Comparison of ENCODE assay signal across 26 cellular contexts in genomic region chr17:21815352-21816063, GRCh38.
"Had no signal": no experiment of that assay in that cellular context is flagged by ENCODE, and none has a peak within 500 bp of the region (broad histone marks: within the 10 kb centered on the region; RNA-seq: fewer than 3 reads in every experiment).

No MANE protein-coding gene starts in this region.

- ATAC-seq: activated CD4-positive, CD25-positive, alpha-beta regulatory T cell treated with anti-CD3 and anti-CD28 coated beads, Interleukin-2, amount 50 U/mL, for 24 hours; left colon; stimulated activated naive CD8-positive, alpha-beta T cell treated with anti-CD3 and anti-CD28 coated beads, Interleukin-15, Interleukin-2, amounts not matched to agents 100 U/mL and 50 U/mL, for 24 hours; T-helper 17 cell had no signal

- DNase-seq: activated CD4-positive, alpha-beta T cell treated with anti-CD3 and anti-CD28 coated beads for 48 hours; activated CD4-positive, alpha-beta T cell treated with anti-CD3 and anti-CD28 coated beads, Interleukin-2, amount 50 U/mL, for 48 hours; activated CD8-positive, alpha-beta memory T cell treated with anti-CD3 and anti-CD28 coated beads for 24 hours; activated effector memory CD4-positive, alpha-beta T cell treated with anti-CD3 and anti-CD28 coated beads, Interleukin-2, amount 50 U/mL, for 16 hours; activated naive CD4-positive, alpha-beta T cell treated with anti-CD3 and anti-CD28 coated beads for 36 hours; activated naive CD8-positive, alpha-beta T cell treated with anti-CD3 and anti-CD28 coated beads, Interleukin-2, amount 10 ng/mL, durations not matched to agents 7 days and 5 days; effector memory CD4-positive, alpha-beta T cell; left colon; naive B cell; stimulated activated CD4-positive, alpha-beta T cell treated with anti-CD3 and anti-CD28 coated beads, Interleukin-12 subunit alpha, Interleukin-12 subunit beta, amount 100 ng/mL, for 4 hours; stimulated activated CD4-positive, alpha-beta T cell treated with anti-CD3 and anti-CD28 coated beads, Interleukin-4, amount 100 ng/mL, for 1 hour; stimulated activated naive CD8-positive, alpha-beta T cell treated with anti-CD3 and anti-CD28 coated beads, Interleukin-15, Interleukin-2, amounts not matched to agents 100 U/mL and 50 U/mL, for 24 hours; T-helper 17 cell; T1000; testis; transverse colon; WERI-Rb-1 had no signal

- H3K79me2 ChIP-seq: parathyroid adenoma had no signal

- FAIRE-seq: frontal cortex, islet of Langerhans had no signal

- H3K36me3 ChIP-seq: ascending aorta, cardiac muscle cell, right atrium auricular region, transverse colon, WERI-Rb-1 had no signal

- H3K4me1 ChIP-seq: ascending aorta, parathyroid adenoma, right atrium auricular region, testis, transverse colon had no signal

- H3K27ac ChIP-seq: ascending aorta, cardiac muscle cell, coronary artery, dorsolateral prefrontal cortex, parathyroid adenoma, right atrium auricular region, testis, transverse colon, WERI-Rb-1 had no signal

- H3K4me3 ChIP-seq: ascending aorta, cardiac muscle cell, coronary artery, dorsolateral prefrontal cortex, right atrium auricular region, testis, transverse colon had no signal

- H2AFZ ChIP-seq: parathyroid adenoma had no signal

- H3K9ac ChIP-seq: parathyroid adenoma had no signal

- H3K9me3 ChIP-seq: ascending aorta, right atrium auricular region, testis had no signal

- H3K27me3 ChIP-seq: ascending aorta, cardiac muscle cell, right atrium auricular region, testis, transverse colon had no signal
